In genomic region chr7:84013616-84014240, GRCh38 we compare ENCODE assay signal across 23 cellular contexts.
A peak's percentile ranks its signal among the peaks of the same experiment; 100 is the strongest.
DNase-seq lines count a peak whose midpoint lies in the region; ATAC-seq, FAIRE-seq and TF ChIP-seq lines count a peak whose summit lies in the region.
"Had no signal": no experiment of that assay in that cellular context is flagged by ENCODE, and none has a peak within 500 bp of the region (broad histone marks: within the 10 kb centered on the region; RNA-seq: fewer than 3 reads in every experiment).

No MANE protein-coding gene starts in this region.

- TF ChIP-seq RAD21 in A549 (conservative IDR thresholded peaks at IDR 0.05 in 1 of 2, IDR thresholded peaks at IDR 0.05 in 1 of 2), result no peak
- no peak for TF ChIP-seq RAD21 in Ishikawa (IDR thresholded peaks at IDR 0.05; ENCODE audit: low read depth)

- POLR2A ChIA-PET in A549 (lab: Yijun Ruan, JAX), result no interaction called here
- POLR2A ChIA-PET in HEK293T (lab: Yijun Ruan, JAX), result no interaction called here

- FAIRE-seq in A549 (lab: Jason Lieb, UNC), result no peak
- FAIRE-seq: small intestine had no signal

- H3K36me3 ChIP-seq in mammary epithelial cell (ENCODE audit: insufficient read depth, low read length) (no peaks in the 10 kb centered on the region), BE2C (no peaks in the 10 kb centered on the region)
- H3K36me3 ChIP-seq: heart right ventricle had no signal

- in situ Hi-C loops in mammary epithelial cell (cut with MboI; ENCODE audit: low sequenced_read_pairs in 2 of 2), result loop anchor here in 1 of 2 donors (25.0 kb wide), 1 partner anchor 174 kb away; the partner anchor contains the start of gene SEMA3A

- no peaks in the 10 kb centered on the region for H3K79me2 ChIP-seq in mammary epithelial cell (ENCODE audit: insufficient read depth, low read length)

- CTCF ChIA-PET in A549 (lab: Yijun Ruan, JAX) (no interaction called here), mammary epithelial cell (lab: Charles Lee; ENCODE audit: low non-redundant PET) (no interaction called here), HEK293T (lab: Yijun Ruan, JAX) (no interaction called here)

- H4K20me1 ChIP-seq in mammary epithelial cell (ENCODE audit: insufficient read depth, low read length), result no peaks in the 10 kb centered on the region

- intact Hi-C loops in mammary epithelial cell (cut with micrococcal nuclease), result no loop called here

- no peak for TF ChIP-seq POLR2A in A549 (IDR thresholded peaks at IDR 0.05; ENCODE audit: low read length)

- no peaks in the 10 kb centered on the region for H3K27me3 ChIP-seq in mammary epithelial cell (ENCODE audit: insufficient read depth, low read length)
- H3K27me3 ChIP-seq in BE2C, result no peaks in the 10 kb centered on the region
- H3K27me3 ChIP-seq: foreskin keratinocyte, heart right ventricle had no signal

- TF ChIP-seq CTCF in A549 (IDR thresholded peaks at IDR 0.05), result no peak
- TF ChIP-seq CTCF in mammary epithelial cell (conservative IDR thresholded peaks at IDR 0.05 in 1 of 2, IDR thresholded peaks at IDR 0.05 in 1 of 2; ENCODE audit: extremely low read depth in 1 of 2, insufficient read depth in 1 of 2, low read depth in 1 of 2, low read length in 2 of 2), result no peak
- TF ChIP-seq CTCF in BE2C (IDR thresholded peaks at IDR 0.05; ENCODE audit: low read depth, low read length), result no peak

- H3K4me2 ChIP-seq in A549 (peak overlapping the region; percentile 5; the same call in 2 of the 3 replicates), mammary epithelial cell (ENCODE audit: insufficient read depth, low read depth, low read length) (no peak overlapping the region)

- TF ChIP-seq EP300 in A549 (IDR thresholded peaks at IDR 0.05) (no peak), Ishikawa (IDR thresholded peaks at IDR 0.05; ENCODE audit: borderline replicate concordance) (no peak)

- dilution Hi-C loops in mammary epithelial cell (cut with HindIII; ENCODE audit: low sequenced_read_pairs), result no loop called here

- no peak overlapping the region for H3K9ac ChIP-seq in mammary epithelial cell (ENCODE audit: insufficient read depth, low read length)

- H3K9me3 ChIP-seq in A549 (no peaks in the 10 kb centered on the region), mammary epithelial cell (replicated peaks; ENCODE audit: insufficient read depth, low read length) (no peaks in the 10 kb centered on the region), BE2C (no peaks in the 10 kb centered on the region)
- H3K9me3 ChIP-seq: heart right ventricle had no signal

- ATAC-seq in A549, result no peak
- ATAC-seq in GM18511 (IDR thresholded peaks at IDR 0.05; ENCODE audit: unreplicated experiment), result peak; percentile 54
- ATAC-seq: foreskin keratinocyte; heart right ventricle; naive thymus-derived CD4-positive, alpha-beta T cell had no signal

- H3K4me3 ChIP-seq in A549 (no peak overlapping the region), mammary epithelial cell (replicated peaks in 1 of 3; ENCODE audit: insufficient read depth in 1 of 3, low read depth in 2 of 3, low read length in 3 of 3) (no peak overlapping the region), BE2C (ENCODE audit: low read depth, low read length) (no peak overlapping the region)
- H3K4me3 ChIP-seq: heart right ventricle had no signal

- H3K4me1 ChIP-seq in A549 (peaks cover 24% of the 10 kb centered on the region), mammary epithelial cell (ENCODE audit: insufficient read depth, low read length) (no peaks in the 10 kb centered on the region), BE2C (no peaks in the 10 kb centered on the region)
- H3K4me1 ChIP-seq: heart right ventricle had no signal

- no TSS peak for BruUV-seq in mammary epithelial cell (replicated peaks; lab: Mats Ljungman, UMichigan)

- H2AFZ ChIP-seq in mammary epithelial cell (ENCODE audit: low read depth, low read length), result no peak overlapping the region

- H3K27ac ChIP-seq in A549 (no peak overlapping the region; a peak in 1 of 6 replicates), mammary epithelial cell (ENCODE audit: insufficient read depth, low read depth, low read length) (no peak overlapping the region)
- H3K27ac ChIP-seq: foreskin keratinocyte, heart right ventricle, HL-60 had no signal

- WGBS in A549 (ENCODE audit: missing lambda C conversion rate), result 94% methylated on average over 6 of the region's 6 CpGs
- 95% methylated on average over 6 of the region's 6 CpGs for WGBS in mammary epithelial cell (ENCODE audit: low coverage, missing lambda C conversion rate)

- DNase-seq in A549 (ENCODE audit: low read depth in 1 of 2, low spot score in 1 of 2) (no peak), mammary epithelial cell (peak; percentile 20), SHP77 treated with DMSO at 0.1 percent for 48 hours (lab: John Stamatoyannopoulos, UW) (no peak), BE2C (no peak), NCI-H2107 (lab: John Stamatoyannopoulos, UW) (no peak), HEK293T (ENCODE audit: extremely low spot score) (no peak)
- DNase-seq: activated CD4-positive, alpha-beta T cell treated with anti-CD3 and anti-CD28 coated beads, Interleukin-2, amount 10 ng/mL, durations not matched to agents 7 days and 5 days; activated CD8-positive, alpha-beta memory T cell treated with anti-CD3 and anti-CD28 coated beads, Interleukin-2, amount 50 U/mL, for 4 hours; erythroblast; foreskin keratinocyte; H7; heart right ventricle; immature natural killer cell; MM.1S; naive thymus-derived CD4-positive, alpha-beta T cell; NCI-H1417 treated with DMSO at 0.1 percent for 48 hours; NK-92 treated with Interleukin-12 subunit alpha and Interleukin-12 subunit beta, amount 100 ng/mL, for 24 hours; small intestine; stimulated activated CD4-positive, alpha-beta T cell treated with anti-CD3 and anti-CD28 coated beads, Interleukin-2, amount 100 ng/mL, for 24 hours; T-helper 2 cell had no signal

TF ChIP-seq in A549, 52 proteins besides CTCF, POLR2A, EP300 and RAD21:
- TF ChIP-seq HOXB5 (CRISPR knock-in tag; IDR thresholded peaks at IDR 0.05) (no peak), CEBPB (IDR thresholded peaks at IDR 0.05) (peak; percentile 70; a peak in 2 of 4 replicates), MAFK (IDR thresholded peaks at IDR 0.05; ENCODE audit: partially characterized antibody) (no peak)
TF ChIP-seq in A549: peak in this region for 1.

TF ChIP-seq in Ishikawa, 13 proteins besides CTCF, POLR2A, EP300 and RAD21:
- TF ChIP-seq CEBPB (IDR thresholded peaks at IDR 0.05), result 0 out of 2 replicates have a peak, but pooled peaks have one; percentile 30
- TF ChIP-seq TCF12 (IDR thresholded peaks at IDR 0.05; ENCODE audit: low read depth), result no peak

TF ChIP-seq in HEK293T, 16 proteins besides CTCF, POLR2A, EP300 and RAD21:
- TF ChIP-seq NFRKB (IDR thresholded peaks at IDR 0.05) (no peak), FOXM1 (IDR thresholded peaks at IDR 0.05; ENCODE audit: borderline replicate concordance) (no peak), FOXK2 (IDR thresholded peaks at IDR 0.05) (no peak), SUZ12 (IDR thresholded peaks at IDR 0.05) (no peak), ELF4 (IDR thresholded peaks at IDR 0.05) (no peak), LEF1 (IDR thresholded peaks at IDR 0.05; ENCODE audit: borderline replicate concordance) (no peak), SP1 (IDR thresholded peaks at IDR 0.05) (no peak), PKNOX1 (IDR thresholded peaks at IDR 0.05) (no peak), ARNT (IDR thresholded peaks at IDR 0.05) (no peak), TARDBP (IDR thresholded peaks at IDR 0.05) (no peak), FOXA1 (IDR thresholded peaks at IDR 0.05) (no peak), HDGF (IDR thresholded peaks at IDR 0.05; ENCODE audit: borderline replicate concordance) (no peak)
